Comparison of ENCODE assay signal across 8 cellular contexts in the genomic region with DNA sequence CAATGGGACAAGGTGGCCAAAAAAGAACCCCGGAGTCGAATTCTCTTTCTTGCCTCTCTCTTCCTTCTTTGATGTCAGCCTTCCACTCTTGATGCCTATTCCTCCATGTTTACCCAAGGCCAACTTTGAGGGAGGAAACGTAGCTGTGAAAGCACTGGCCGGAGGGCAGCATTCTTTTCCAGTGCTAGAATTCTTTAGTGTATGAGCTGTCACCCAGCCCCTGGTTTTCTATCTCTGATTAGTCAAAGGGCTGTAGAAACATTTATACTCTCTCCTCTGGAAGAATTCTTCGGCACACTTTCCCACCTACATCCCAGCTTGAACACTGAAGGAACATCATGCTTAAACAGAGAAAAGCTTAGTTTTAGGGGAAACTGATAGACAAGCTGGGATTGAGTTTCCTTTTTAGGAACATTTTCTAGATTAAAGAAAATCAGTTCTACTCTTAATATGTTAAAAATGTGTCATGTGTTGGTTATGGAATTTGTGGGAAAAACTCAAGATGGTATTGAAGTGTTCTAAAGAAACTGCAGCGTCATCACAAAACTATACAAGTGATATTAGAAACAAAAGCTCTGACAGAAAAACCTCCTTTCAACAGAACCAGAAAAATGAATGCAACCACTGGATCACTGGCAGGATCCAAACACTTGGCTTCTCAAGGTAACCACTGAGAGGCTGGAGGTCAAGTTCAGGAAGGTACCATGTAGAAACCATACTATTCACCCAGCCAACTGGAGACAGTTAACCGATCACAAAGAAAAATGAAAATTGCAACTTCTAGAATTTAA. TPM values are rescaled to one million over a fixed set of nuclear protein-coding genes. Genes with fewer than 3 reads are reported as not detected.
DNase-seq lines count a peak whose midpoint lies in the region; ATAC-seq, FAIRE-seq and TF ChIP-seq lines count a peak whose summit lies in the region.

No MANE protein-coding gene starts in this region.

- dilution Hi-C loops in keratinocyte (cut with MboI; ENCODE audit: extremely low pct_ligation_motif_present, low sequenced_read_pairs) = no loop called here

- H3K9me1 ChIP-seq in keratinocyte (ENCODE audit: control insufficient read depth, extremely low read depth, insufficient read depth, low read length) = no peaks in the 10 kb centered on the region

- no peaks in the 10 kb centered on the region for H4K20me1 ChIP-seq in keratinocyte (ENCODE audit: control insufficient read depth, extremely low read depth, insufficient read depth, low read length)

- no peaks in the 10 kb centered on the region for H3K79me2 ChIP-seq in keratinocyte (ENCODE audit: control insufficient read depth, insufficient read depth, low read length)

- H3K9ac ChIP-seq in keratinocyte (ENCODE audit: control insufficient read depth, extremely low read depth, insufficient read depth, low read length) = peak overlapping the region; percentile 19

- H3K27me3 Mint-ChIP-seq in brain = no peaks in the 10 kb centered on the region

- intact Hi-C loops in tibial artery (cut with DNase I; ENCODE audit: low total_unique reads) = no loop called here

- H3K4me3 Mint-ChIP-seq in brain = peak overlapping the region in 2 of 5 experiments; percentile 21 to 35

- H3K36me3 ChIP-seq in keratinocyte (ENCODE audit: control insufficient read depth in 2 of 2, extremely low read depth in 1 of 2, insufficient read depth in 2 of 2, low read length in 2 of 2) = no peaks in the 10 kb centered on the region
- no peaks in the 10 kb centered on the region for H3K36me3 ChIP-seq in tibial artery

- H3K9me3 ChIP-seq in keratinocyte (ENCODE audit: control insufficient read depth, low read depth, low read length) = peaks cover 2% of the 10 kb centered on the region
- no peaks in the 10 kb centered on the region for H3K9me3 ChIP-seq in tibial artery

- no peak for ATAC-seq in HG03159 (IDR thresholded peaks at IDR 0.05; ENCODE audit: unreplicated experiment)

- peak overlapping the region in 2 of 3 experiments; percentile 12 to 34 for H3K4me3 ChIP-seq in keratinocyte (ENCODE audit: control insufficient read depth in 2 of 3, extremely low read depth in 1 of 3, insufficient read depth in 2 of 3, low read depth in 1 of 3, low read length in 3 of 3)
- H3K4me3 ChIP-seq in tibial artery = no peak overlapping the region

- peaks cover 0 to 9% (median 3%) of the 10 kb centered on the region in 5 experiments for H3K9me3 Mint-ChIP-seq in brain

- H3K4me2 ChIP-seq in keratinocyte (ENCODE audit: control insufficient read depth, extremely low read depth, insufficient read depth, low read depth, low read length) = peak overlapping the region; percentile 84

- H3K4me1 ChIP-seq in keratinocyte (ENCODE audit: control insufficient read depth, extremely low read depth, insufficient read depth, low read length) = peaks cover 30% of the 10 kb centered on the region
- H3K4me1 ChIP-seq in tibial artery = peaks cover 0 to 32% (median 17%) of the 10 kb centered on the region in 4 donors

- DNase-seq in HT-29 (ENCODE audit: low spot score) = peak; percentile 64
- DNase-seq in keratinocyte (ENCODE audit: low read depth, low spot score) = peak; percentile 35
- DNase-seq in tibial artery = no peak
- DNase-seq in putamen (ENCODE audit: low spot score) = no peak
- DNase-seq in T-helper 2 cell = no peak
- DNase-seq in GM13976 (ENCODE audit: low spot score) = no peak

- TF ChIP-seq CTCF in brain (conservative IDR thresholded peaks at IDR 0.05) (no peak), keratinocyte (optimal IDR thresholded peaks at IDR 0.05 in 1 of 3, IDR thresholded peaks at IDR 0.05 in 1 of 3, conservative IDR thresholded peaks at IDR 0.05 in 1 of 3; ENCODE audit: extremely low read depth in 1 of 3, insufficient read depth in 2 of 3, low read length in 3 of 3) (no peak), tibial artery (IDR thresholded peaks at IDR 0.05) (no peak), GM13976 (IDR thresholded peaks at IDR 0.05; ENCODE audit: borderline replicate concordance, control extremely low read depth, extremely low read depth, insufficient read depth, missing control alignments) (no peak)

- H3K27me3 ChIP-seq in keratinocyte (ENCODE audit: control insufficient read depth, extremely low read depth, insufficient read depth, low read length) = no peaks in the 10 kb centered on the region
- no peaks in the 10 kb centered on the region for H3K27me3 ChIP-seq in tibial artery

- H3K27ac ChIP-seq in keratinocyte (ENCODE audit: control insufficient read depth, insufficient read depth, low read length) (peak overlapping the region; percentile 60), tibial artery (peak overlapping the region; percentile 52)

- in situ Hi-C loops in GM13976 (cut with MboI; ENCODE audit: low sequenced_read_pairs, unreplicated experiment) = no loop called here

- peak overlapping the region in 4 of 5 experiments; percentile 13 to 89 (median 81) for H3K27ac Mint-ChIP-seq in brain

- FAIRE-seq in keratinocyte (lab: Jason Lieb, UNC) = peak; percentile 96

- peaks cover 3% of the 10 kb centered on the region for H3K36me3 Mint-ChIP-seq in brain

- H2AFZ ChIP-seq in keratinocyte (ENCODE audit: control insufficient read depth, low read length) = peak overlapping the region; percentile 73

- peaks cover 40% of the 10 kb centered on the region for H3K4me1 Mint-ChIP-seq in brain

RNA-seq across cellular contexts. Expression of gene UTRN, which starts 20.7 kb away (rescaled TPM):
- 23.6 and 25.7 TPM in 2 replicates for total RNA-seq in HT-29 (2014; rRNA removed; shearing (Covaris generic))
- polyA plus RNA-seq in brain (ENCODE audit: insufficient read depth, low read depth, low replicate concordance) (4.1 TPM), keratinocyte (19.3 to 23.7 TPM (median 20.5 TPM) in 3 replicates)
- 13.4 TPM for polyA plus RNA-seq in keratinocyte (2011; ENCODE audit: low read depth)
- 12.1 and 19.8 TPM in 2 replicates for polyA plus RNA-seq in keratinocyte (2011; cell fraction: cytosol; rRNA removed)
- polyA plus RNA-seq in keratinocyte (2011; cell fraction: nucleus; rRNA removed) = 47.9 and 52.7 TPM in 2 replicates
- 4.5 and 24.8 TPM in 2 replicates for polyA plus RNA-seq in keratinocyte (2012; ENCODE audit: low replicate concordance)
- polyA minus RNA-seq in keratinocyte = 43.7 to 153 TPM (median 54.4 TPM) in 3 replicates
- polyA minus RNA-seq in keratinocyte (2011; cell fraction: cytosol; rRNA and poly(A)+ RNA removed) = 35.7 TPM
- polyA minus RNA-seq in keratinocyte (2011; cell fraction: nucleus; rRNA and poly(A)+ RNA removed) = 89.3 and 184 TPM in 2 replicates

Comparison
In these comparisons a context has a peak if more than half of its experiments do, and no peak if none do; other contexts are left out.
1. DNase-seq: peak in HT-29 (single experiment) and keratinocyte (single experiment); none in tibial artery (0 of 2), putamen (single experiment), T-helper 2 cell (0 of 5) and GM13976 (single experiment).
2. H3K4me3 ChIP-seq: peak in keratinocyte (2 of 3); none in tibial artery (0 of 2).